ENCODE assay signal across 23 cellular contexts in genomic region chr10:31949266-31949665, GRCh38.
"Had no signal": no experiment of that assay in that cellular context is flagged by ENCODE, and none has a peak within 500 bp of the region (broad histone marks: within the 10 kb centered on the region; RNA-seq: fewer than 3 reads in every experiment).

No MANE protein-coding gene starts in this region.

- H3K36me3 ChIP-seq: colonic mucosa, esophagus muscularis mucosa, left ventricle myocardium inferior, right lobe of liver, stomach, transverse colon had no signal

- H3K79me2 ChIP-seq: hepatocyte, parathyroid adenoma had no signal

- H3K9me3 ChIP-seq: colonic mucosa, right lobe of liver, transverse colon had no signal

- H3K9ac ChIP-seq: parathyroid adenoma had no signal

- H3K4me1 ChIP-seq: left ventricle myocardium inferior, parathyroid adenoma, right lobe of liver had no signal

- H2AFZ ChIP-seq: hepatocyte, parathyroid adenoma had no signal

- DNase-seq: activated CD4-positive, alpha-beta memory T cell treated with anti-CD3 and anti-CD28 coated beads for 36 hours; activated CD4-positive, alpha-beta T cell treated with anti-CD3 and anti-CD28 coated beads for 4 hours; activated CD4-positive, CD25-positive, alpha-beta regulatory T cell; activated effector memory CD4-positive, alpha-beta T cell treated with Interleukin-2 at 50 U/mL for 16 hours; activated naive CD4-positive, alpha-beta T cell treated with anti-CD3 and anti-CD28 coated beads, Interleukin-2, amount 10 ng/mL, durations not matched to agents 7 days and 5 days; activated T-cell treated with anti-CD3 and anti-CD28 coated beads, Interleukin-2, amount 50 U/mL, for 72 hours; amygdala; colonic mucosa; dorsolateral prefrontal cortex; glutamatergic neuron; immature natural killer cell; left ventricle myocardium inferior; nucleus accumbens; right lobe of liver; stimulated activated CD4-positive, alpha-beta T cell treated with anti-CD3 and anti-CD28 coated beads, Interleukin-2, amount 100 ng/mL, for 24 hours; stomach; T1000; transverse colon had no signal

- ATAC-seq: activated T-cell treated with anti-CD3 and anti-CD28 coated beads, Interleukin-2, amount 50 U/mL, for 72 hours; stimulated activated effector memory CD8-positive, alpha-beta T cell treated with anti-CD3 and anti-CD28 coated beads, Interleukin-12 subunit alpha, Interleukin-12 subunit beta, amount 100 ng/mL, for 72 hours had no signal

- H3K4me2 ChIP-seq: hepatocyte had no signal

- H3K27ac ChIP-seq: colonic mucosa, dorsolateral prefrontal cortex, hepatocyte, left ventricle myocardium inferior, parathyroid adenoma, right lobe of liver, skin epidermis had no signal

- H3K4me3 ChIP-seq: colonic mucosa, dorsolateral prefrontal cortex, esophagus muscularis mucosa, hepatocyte, left ventricle myocardium inferior, right lobe of liver, skin epidermis, stomach, transverse colon had no signal

- H3K27me3 ChIP-seq: colonic mucosa, dorsolateral prefrontal cortex, esophagus muscularis mucosa, hepatocyte, right lobe of liver, stomach, transverse colon had no signal
